12 cellular contexts compared by ENCODE assay signal in genomic region chr2:28643911-28644334, GRCh38.
A peak's percentile ranks its signal among the peaks of the same experiment; 100 is the strongest.
DNase-seq lines count a peak whose midpoint lies in the region; ATAC-seq, FAIRE-seq and TF ChIP-seq lines count a peak whose summit lies in the region.
"Had no signal": no experiment of that assay in that cellular context is flagged by ENCODE, and none has a peak within 500 bp of the region (broad histone marks: within the 10 kb centered on the region; RNA-seq: fewer than 3 reads in every experiment).

No MANE protein-coding gene starts in this region.

- H3K4me3 Mint-ChIP-seq in activated naive CD4-positive, alpha-beta T cell treated with anti-CD3 and anti-CD28 coated beads for 36 hours = no peak overlapping the region
- H3K4me3 Mint-ChIP-seq: activated B cell treated with CpG ODN at 0.5 μM for 24 hours had no signal

- CTCF ChIA-PET in activated naive CD4-positive, alpha-beta T cell treated with anti-CD3 and anti-CD28 coated beads for 36 hours (lab: Charles Lee) = no interaction called here

- no peak overlapping the region for H3K27ac Mint-ChIP-seq in activated naive CD4-positive, alpha-beta T cell treated with anti-CD3 and anti-CD28 coated beads for 36 hours
- H3K27ac Mint-ChIP-seq: activated B cell treated with CpG ODN at 0.5 μM for 24 hours had no signal

- H2AFZ ChIP-seq in mesenchymal stem cell (ENCODE audit: low read depth, low read length) = no peak overlapping the region

- no peak overlapping the region for H4K8ac ChIP-seq in mesenchymal stem cell (ENCODE audit: low read length)

- H3K27ac ChIP-seq in mesenchymal stem cell (ENCODE audit: low read length, poor library complexity, severe bottlenecking) = no peak overlapping the region

- no peaks in the 10 kb centered on the region for H3K79me1 ChIP-seq in mesenchymal stem cell (replicated peaks; ENCODE audit: low read length, poor library complexity, severe bottlenecking)

- no peak overlapping the region for H3K18ac ChIP-seq in mesenchymal stem cell (ENCODE audit: low read depth in 1 of 2, low read length in 2 of 2)

- peaks cover 8% of the 10 kb centered on the region for H3K4me1 Mint-ChIP-seq in activated naive CD4-positive, alpha-beta T cell treated with anti-CD3 and anti-CD28 coated beads for 36 hours (ENCODE audit: low read depth)
- H3K4me1 Mint-ChIP-seq: activated B cell treated with CpG ODN at 0.5 μM for 24 hours had no signal

- ATAC-seq in HG03045 (IDR thresholded peaks at IDR 0.05; ENCODE audit: unreplicated experiment) (no peak), HG02571 (IDR thresholded peaks at IDR 0.05; ENCODE audit: unreplicated experiment) (no peak)

- no peaks in the 10 kb centered on the region for H3K27me3 Mint-ChIP-seq in activated naive CD4-positive, alpha-beta T cell treated with anti-CD3 and anti-CD28 coated beads for 36 hours (ENCODE audit: low read depth)
- H3K27me3 Mint-ChIP-seq: activated B cell treated with CpG ODN at 0.5 μM for 24 hours had no signal

- H2BK120ac ChIP-seq in mesenchymal stem cell (ENCODE audit: low read depth, low read length) = no peak overlapping the region

- H3K9me3 ChIP-seq in mesenchymal stem cell (ENCODE audit: control insufficient read depth, low read length) = no peaks in the 10 kb centered on the region
- H3K9me3 ChIP-seq: Caco-2 had no signal

- peak; percentile 88 for FAIRE-seq in bronchial epithelial cell (lab: Jason Lieb, UNC)

- H3K27me3 ChIP-seq in bronchial epithelial cell (ENCODE audit: control insufficient read depth, insufficient read depth, low read length) = no peaks in the 10 kb centered on the region
- H3K27me3 ChIP-seq in mesenchymal stem cell (ENCODE audit: control insufficient read depth in 1 of 2, insufficient read depth in 1 of 2, low read length in 2 of 2) = no peaks in the 10 kb centered on the region

- H3K4me3 ChIP-seq in bronchial epithelial cell (ENCODE audit: low read depth, low read length) (no peak overlapping the region), mesenchymal stem cell (ENCODE audit: insufficient read depth in 1 of 2, low read depth in 1 of 2, low read length in 2 of 2) (no peak overlapping the region)

- no peak overlapping the region for H2BK15ac ChIP-seq in mesenchymal stem cell (ENCODE audit: low read depth, poor library complexity, severe bottlenecking)

- H3K4me1 ChIP-seq in mesenchymal stem cell (ENCODE audit: control insufficient read depth, insufficient read depth, low read depth, low read length) = peaks cover 8% of the 10 kb centered on the region

- H3K9me3 Mint-ChIP-seq in activated naive CD4-positive, alpha-beta T cell treated with anti-CD3 and anti-CD28 coated beads for 36 hours = no peaks in the 10 kb centered on the region
- H3K9me3 Mint-ChIP-seq: activated B cell treated with CpG ODN at 0.5 μM for 24 hours had no signal

- no peaks in the 10 kb centered on the region for H3K36me3 Mint-ChIP-seq in activated naive CD4-positive, alpha-beta T cell treated with anti-CD3 and anti-CD28 coated beads for 36 hours (ENCODE audit: low read depth)

- no peak overlapping the region for H2BK12ac ChIP-seq in mesenchymal stem cell (ENCODE audit: low read length in 2 of 2)

- 77% methylated on average over 7 of the region's 11 CpGs for WGBS in mesenchymal stem cell

- H3K4ac ChIP-seq in mesenchymal stem cell (ENCODE audit: low read depth in 1 of 2, low read length in 2 of 2) = no peak overlapping the region

- H3K36me3 ChIP-seq in bronchial epithelial cell (ENCODE audit: control insufficient read depth, insufficient read depth, low read length) (no peaks in the 10 kb centered on the region), mesenchymal stem cell (ENCODE audit: control insufficient read depth in 1 of 2, insufficient read depth in 2 of 2, low read depth in 1 of 2, low read length in 2 of 2) (no peaks in the 10 kb centered on the region)

- H3K14ac ChIP-seq in mesenchymal stem cell (ENCODE audit: low read length in 2 of 2) = no peak overlapping the region

- intact Hi-C loops in activated naive CD4-positive, alpha-beta T cell treated with anti-CD3 and anti-CD28 coated beads for 36 hours (cut with micrococcal nuclease) = no loop called here

- H3K4me2 ChIP-seq in mesenchymal stem cell (ENCODE audit: low read length, poor library complexity, severe bottlenecking) = no peak overlapping the region

- no peak overlapping the region for H2AK5ac ChIP-seq in mesenchymal stem cell (ENCODE audit: low read length, severe bottlenecking)

- no peak overlapping the region for H2BK5ac ChIP-seq in mesenchymal stem cell (ENCODE audit: low read depth, low read length, poor library complexity, severe bottlenecking)

- H3K23ac ChIP-seq in mesenchymal stem cell (ENCODE audit: low read length in 2 of 2) = no peak overlapping the region

- TF ChIP-seq CTCF in bronchial epithelial cell (IDR thresholded peaks at IDR 0.05; ENCODE audit: insufficient read depth, low read length, severe bottlenecking) = no peak

- H4K91ac ChIP-seq in mesenchymal stem cell (ENCODE audit: low read length) = no peak overlapping the region

- DNase-seq in AG20443 (ENCODE audit: low spot score) (peak; percentile 83), NCI-H146 (lab: John Stamatoyannopoulos, UW) (peak; percentile 35), bronchial epithelial cell (ENCODE audit: low read depth) (peak; percentile 96), mesenchymal stem cell (peak; percentile 46), NCI-H1417 (lab: John Stamatoyannopoulos, UW) (no peak)
- DNase-seq in activated naive CD4-positive, alpha-beta T cell treated with anti-CD3 and anti-CD28 coated beads for 36 hours = no peak
- DNase-seq: activated B cell treated with CpG ODN at 0.5 μM for 24 hours, anterior cingulate cortex, Caco-2, NCI-H2029 had no signal

- peak overlapping the region; percentile 63 for H3K9ac ChIP-seq in mesenchymal stem cell (ENCODE audit: low read length)

Comparison
In these comparisons a context has a peak if more than half of its experiments do, and no peak if none do; other contexts are left out.
1. DNase-seq: peak in AG20443 (single experiment), NCI-H146 (single experiment), bronchial epithelial cell (single experiment) and mesenchymal stem cell (single experiment); none in activated naive CD4-positive, alpha-beta T cell treated with anti-CD3 and anti-CD28 coated beads for 36 hours (single experiment) and NCI-H1417 (0 of 3).